In genomic region chr12:12265571-12266388, GRCh38 we compare ENCODE assay signal across 8 cellular contexts. TPM values are rescaled to one million over a fixed set of nuclear protein-coding genes. Genes with fewer than 3 reads are reported as not detected.
DNase-seq lines count a peak whose midpoint lies in the region; ATAC-seq and TF ChIP-seq lines count a peak whose summit lies in the region.

No MANE protein-coding gene starts in this region.

- peaks cover 0 to 33% (median 0%) of the 10 kb centered on the region in 3 donors for H3K4me1 ChIP-seq in gastroesophageal sphincter
- H3K4me1 ChIP-seq in parathyroid adenoma, result peaks cover 6% of the 10 kb centered on the region

- no TSS peak for BruUV-seq in Calu3 (replicated peaks; lab: Mats Ljungman, UMichigan)

- H3K4me3 ChIP-seq in gastroesophageal sphincter (peak overlapping the region; percentile 61 to 66), parathyroid adenoma (ENCODE audit: low read depth, low read length) (peak overlapping the region; percentile 83)

- H3K4me2 ChIP-seq in parathyroid adenoma (ENCODE audit: low read length), result peak overlapping the region; percentile 90

- no peak for TF ChIP-seq CTCF in Calu3 (IDR thresholded peaks at IDR 0.05; ENCODE audit: unreplicated experiment)
- TF ChIP-seq CTCF in gastroesophageal sphincter (IDR thresholded peaks at IDR 0.05), result peak in 1 of 4 experiments; percentile 8
- no peak for TF ChIP-seq CTCF in parathyroid adenoma (IDR thresholded peaks at IDR 0.05)

- H3K4me3 Mint-ChIP-seq in Calu3 (ENCODE audit: low read depth, unreplicated experiment), result peak overlapping the region; percentile 92
- H3K4me3 Mint-ChIP-seq in activated T-cell treated with anti-CD3 and anti-CD28 coated beads, Interleukin-2, amount 50 U/mL, for 72 hours, result peak overlapping the region; percentile 90 to 92

- H3K27me3 ChIP-seq in gastroesophageal sphincter (no peaks in the 10 kb centered on the region), parathyroid adenoma (ENCODE audit: control insufficient read depth, insufficient read depth, low read length) (no peaks in the 10 kb centered on the region)

- H3K9me3 ChIP-seq in gastroesophageal sphincter, result no peaks in the 10 kb centered on the region
- no peaks in the 10 kb centered on the region for H3K9me3 ChIP-seq in parathyroid adenoma (ENCODE audit: control insufficient read depth, low read length)

- ATAC-seq in activated T-cell treated with anti-CD3 and anti-CD28 coated beads, Interleukin-2, amount 50 U/mL, for 72 hours (replicated peaks in 1 of 2), result no peak
- ATAC-seq in gastroesophageal sphincter, result no peak
- no peak for ATAC-seq in HG02885 (IDR thresholded peaks at IDR 0.05; ENCODE audit: poor library complexity, unreplicated experiment)
- ATAC-seq in HG03520 (IDR thresholded peaks at IDR 0.05; ENCODE audit: unreplicated experiment), result no peak

- TF ChIP-seq POLR2A in gastroesophageal sphincter (IDR thresholded peaks at IDR 0.05), result no peak

- H3K36me3 ChIP-seq in gastroesophageal sphincter, result no peaks in the 10 kb centered on the region
- no peaks in the 10 kb centered on the region for H3K36me3 ChIP-seq in parathyroid adenoma (ENCODE audit: control insufficient read depth, insufficient read depth, low read length)

- no peak for TF ChIP-seq EP300 in gastroesophageal sphincter (IDR thresholded peaks at IDR 0.05)

- no peaks in the 10 kb centered on the region for H3K27me3 Mint-ChIP-seq in Calu3 (ENCODE audit: unreplicated experiment)
- H3K27me3 Mint-ChIP-seq in activated T-cell treated with anti-CD3 and anti-CD28 coated beads, Interleukin-2, amount 50 U/mL, for 72 hours (ENCODE audit: low read depth), result peaks cover 24% of the 10 kb centered on the region

- CTCF ChIA-PET in Calu3 (lab: Charles Lee), result interaction anchor here (0.6 to 2.1 kb wide), 5 partner anchors 20 to 268 kb away, joined by 3 to 5 read pairs (median 3); no protein-coding TSS in a partner anchor

- H3K4me1 Mint-ChIP-seq in Calu3 (ENCODE audit: low read depth, unreplicated experiment), result peaks cover 25% of the 10 kb centered on the region
- peaks cover 22% of the 10 kb centered on the region for H3K4me1 Mint-ChIP-seq in activated T-cell treated with anti-CD3 and anti-CD28 coated beads, Interleukin-2, amount 50 U/mL, for 72 hours (ENCODE audit: low read depth)

- DNase-seq in Calu3 (no peak), HuH-7.5 (ENCODE audit: low spot score) (peak; percentile 38), amniotic stem cell (lab: John Stamatoyannopoulos, UW) (no peak)
- DNase-seq in activated T-cell treated with anti-CD3 and anti-CD28 coated beads, Interleukin-2, amount 50 U/mL, for 72 hours, result no peak

- peak overlapping the region; percentile 82 for H3K9ac ChIP-seq in parathyroid adenoma

- H3K36me3 Mint-ChIP-seq in Calu3 (ENCODE audit: insufficient read depth, unreplicated experiment), result peaks cover 32% of the 10 kb centered on the region
- no peaks in the 10 kb centered on the region for H3K36me3 Mint-ChIP-seq in activated T-cell treated with anti-CD3 and anti-CD28 coated beads, Interleukin-2, amount 50 U/mL, for 72 hours (ENCODE audit: insufficient read depth in 2 of 2)

- H3K9me3 Mint-ChIP-seq in Calu3 (ENCODE audit: low read depth, unreplicated experiment), result no peaks in the 10 kb centered on the region
- no peaks in the 10 kb centered on the region for H3K9me3 Mint-ChIP-seq in activated T-cell treated with anti-CD3 and anti-CD28 coated beads, Interleukin-2, amount 50 U/mL, for 72 hours

- 0 to 1% methylated on average over 9 to 23 of the region's 25 CpGs for WGBS in gastroesophageal sphincter (ENCODE audit: low coverage in 1 of 2), 2 donors

- H3K79me2 ChIP-seq in parathyroid adenoma, result peaks cover 21% of the 10 kb centered on the region

- intact Hi-C loops in Calu3 (cut with micrococcal nuclease; ENCODE audit: unreplicated experiment), result loop anchor here (5.0 to 10.0 kb wide), 4 partner anchors 53 to 183 kb away; no protein-coding TSS in a partner anchor

- H2AFZ ChIP-seq in parathyroid adenoma, result peak overlapping the region; percentile 96

- H3K27ac Mint-ChIP-seq in Calu3 (ENCODE audit: unreplicated experiment), result peak overlapping the region; percentile 97
- H3K27ac Mint-ChIP-seq in activated T-cell treated with anti-CD3 and anti-CD28 coated beads, Interleukin-2, amount 50 U/mL, for 72 hours, result peak overlapping the region; percentile 44

- peak overlapping the region; percentile 88 to 99 (median 99) for H3K27ac ChIP-seq in gastroesophageal sphincter
- peak overlapping the region; percentile 99 for H3K27ac ChIP-seq in parathyroid adenoma

RNA-seq across cellular contexts. Expression of gene LRP6, which starts 1.1 kb away (rescaled TPM):
- total RNA-seq in Calu3 (2022) (64.7 and 74.8 TPM in 2 replicates), gastroesophageal sphincter (10 to 100 TPM; 34.5 to 58.5 (median 42.6) TPM)
- total RNA-seq in activated T-cell treated with anti-CD3 and anti-CD28 coated beads, Interleukin-2, amount 50 U/mL, for 72 hours, result 1 to 10 TPM; 2.6 to 3.7 TPM

Comparison
In these comparisons a context has a peak if more than half of its experiments do, and no peak if none do; other contexts are left out.
1. RNA of gene LRP6, which starts 1.1 kb away (total RNA-seq): 64.7 to 74.8 TPM in Calu3 and 34.5 to 58.5 TPM in gastroesophageal sphincter; 2.6 to 3.7 TPM in activated T-cell treated with anti-CD3 and anti-CD28 coated beads, Interleukin-2, amount 50 U/mL, for 72 hours; every median in the first group is over 4 times any median in the second.